Comparison of ENCODE assay signal across 8 cellular contexts in the genomic region with DNA sequence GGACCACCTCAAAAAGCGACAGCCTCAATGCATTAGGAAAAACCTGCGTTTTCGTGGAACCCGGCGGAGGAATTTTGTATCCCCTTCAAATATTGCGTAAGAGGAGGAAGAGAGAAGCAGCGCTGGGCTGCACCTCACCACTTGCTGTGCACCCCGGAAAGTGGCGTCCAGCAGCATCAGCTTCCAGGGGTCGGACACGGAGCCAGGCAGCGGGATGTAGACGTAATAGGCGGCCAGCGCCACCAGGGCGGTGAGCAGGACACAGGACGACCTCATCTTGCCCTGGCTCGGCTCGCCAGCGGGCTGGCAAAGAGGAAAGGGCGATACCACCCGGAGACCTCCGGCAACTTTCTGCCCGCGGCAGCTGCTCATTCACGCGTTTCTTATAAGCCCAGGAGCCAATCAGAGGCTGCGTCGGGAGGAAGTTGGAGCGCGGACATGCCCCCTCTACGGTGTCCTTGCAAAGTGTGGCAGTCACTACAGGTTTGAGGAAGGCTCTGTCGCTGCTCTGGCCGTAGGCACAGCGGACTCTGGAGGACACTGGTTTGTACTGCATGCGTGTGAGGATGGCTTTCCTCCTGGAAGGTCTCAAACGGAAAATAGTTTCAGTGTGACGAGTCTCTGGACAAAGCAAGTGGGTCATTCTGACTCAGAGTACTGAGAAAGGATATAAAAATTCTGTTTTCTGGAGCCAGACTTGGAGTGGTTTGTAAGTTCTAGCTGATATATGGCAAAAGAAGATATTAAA. TPM values are rescaled to one million over a fixed set of nuclear protein-coding genes. Genes with fewer than 3 reads are reported as not detected.
DNase-seq lines count a peak whose midpoint lies in the region; ATAC-seq and TF ChIP-seq lines count a peak whose summit lies in the region.

A gene with protein sequence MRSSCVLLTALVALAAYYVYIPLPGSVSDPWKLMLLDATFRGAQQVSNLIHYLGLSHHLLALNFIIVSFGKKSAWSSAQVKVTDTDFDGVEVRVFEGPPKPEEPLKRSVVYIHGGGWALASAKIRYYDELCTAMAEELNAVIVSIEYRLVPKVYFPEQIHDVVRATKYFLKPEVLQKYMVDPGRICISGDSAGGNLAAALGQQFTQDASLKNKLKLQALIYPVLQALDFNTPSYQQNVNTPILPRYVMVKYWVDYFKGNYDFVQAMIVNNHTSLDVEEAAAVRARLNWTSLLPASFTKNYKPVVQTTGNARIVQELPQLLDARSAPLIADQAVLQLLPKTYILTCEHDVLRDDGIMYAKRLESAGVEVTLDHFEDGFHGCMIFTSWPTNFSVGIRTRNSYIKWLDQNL (minus strand): TSS at position 359 of the 748 bp plus-strand sequence. CDS start 83 bp downstream, at position 276.

- intact Hi-C loops in activated T-helper 2 cell treated with anti-CD3 and anti-CD28 coated beads, Interferon-gamma antibody, Interleukin-2, Interleukin-4, amounts not matched to agents 10 μg/mL and 5 μg/mL and 100 μg/mL, durations not matched to agents 14 hours and 24 hours and 36 hours (cut with micrococcal nuclease): loop anchor here (1.0 to 2.0 kb wide), 4 partner anchors 26 to 188 kb away; a partner anchor contains a TSS
- intact Hi-C loops in natural killer cell (cut with micrococcal nuclease): loop anchor here (2.0 kb wide), 1 partner anchor 40 kb away; a partner anchor contains a TSS

- peak; percentile 97 to 98 (median 97) for ATAC-seq in natural killer cell
- ATAC-seq in stimulated activated naive CD8-positive, alpha-beta T cell treated with anti-CD3 and anti-CD28 coated beads, Interleukin-15, Interleukin-2, amounts not matched to agents 100 U/mL and 50 U/mL, for 24 hours: peak; percentile 99

- peaks cover 19% of the 10 kb centered on the region for H3K4me1 Mint-ChIP-seq in activated T-helper 2 cell treated with anti-CD3 and anti-CD28 coated beads, Interferon-gamma antibody, Interleukin-2, Interleukin-4, amounts not matched to agents 10 μg/mL and 5 μg/mL and 100 μg/mL, durations not matched to agents 14 hours and 24 hours and 36 hours (ENCODE audit: low read depth)
- peaks cover 28 to 30% of the 10 kb centered on the region in 2 donors for H3K4me1 Mint-ChIP-seq in natural killer cell

- H3K27me3 Mint-ChIP-seq in activated T-helper 2 cell treated with anti-CD3 and anti-CD28 coated beads, Interferon-gamma antibody, Interleukin-2, Interleukin-4, amounts not matched to agents 10 μg/mL and 5 μg/mL and 100 μg/mL, durations not matched to agents 14 hours and 24 hours and 36 hours (ENCODE audit: low read depth): peaks cover 5% of the 10 kb centered on the region
- no peaks in the 10 kb centered on the region for H3K27me3 Mint-ChIP-seq in natural killer cell (ENCODE audit: low read depth in 2 of 2)

- H3K36me3 Mint-ChIP-seq in activated T-helper 2 cell treated with anti-CD3 and anti-CD28 coated beads, Interferon-gamma antibody, Interleukin-2, Interleukin-4, amounts not matched to agents 10 μg/mL and 5 μg/mL and 100 μg/mL, durations not matched to agents 14 hours and 24 hours and 36 hours (ENCODE audit: low read depth): no peaks in the 10 kb centered on the region
- H3K36me3 Mint-ChIP-seq in natural killer cell: no peaks in the 10 kb centered on the region

- TF ChIP-seq CTCF in LNCAP (IDR thresholded peaks at IDR 0.05): peak; percentile 95
- TF ChIP-seq CTCF in natural killer cell (IDR thresholded peaks at IDR 0.05): peak; percentile 61

- H3K9me3 Mint-ChIP-seq in activated T-helper 2 cell treated with anti-CD3 and anti-CD28 coated beads, Interferon-gamma antibody, Interleukin-2, Interleukin-4, amounts not matched to agents 10 μg/mL and 5 μg/mL and 100 μg/mL, durations not matched to agents 14 hours and 24 hours and 36 hours: no peaks in the 10 kb centered on the region
- H3K9me3 Mint-ChIP-seq in natural killer cell: no peaks in the 10 kb centered on the region

- H3K4me3 Mint-ChIP-seq in activated T-helper 2 cell treated with anti-CD3 and anti-CD28 coated beads, Interferon-gamma antibody, Interleukin-2, Interleukin-4, amounts not matched to agents 10 μg/mL and 5 μg/mL and 100 μg/mL, durations not matched to agents 14 hours and 24 hours and 36 hours (ENCODE audit: low read depth): peak within 1 kb of the TSS; percentile 88
- H3K4me3 Mint-ChIP-seq in natural killer cell: peak within 1 kb of the TSS; percentile 96

- DNase-seq in ELF-1 (ENCODE audit: low read depth, low spot score) (peak; percentile 97), GOT3 (lab: John Stamatoyannopoulos, UW) (peak; percentile 93), RPMI8226 (peak; percentile 98), fibroblast of peridontal ligament (ENCODE audit: extremely low read depth) (peak; percentile 98), natural killer cell (peak; percentile 59)
- peak; percentile 72 for DNase-seq in activated T-helper 2 cell treated with anti-CD3 and anti-CD28 coated beads, Interferon-gamma antibody, Interleukin-2, Interleukin-4, amounts not matched to agents 10 μg/mL and 5 μg/mL and 100 μg/mL, durations not matched to agents 14 hours and 24 hours and 36 hours (ENCODE audit: low spot score)
- DNase-seq in stimulated activated naive CD8-positive, alpha-beta T cell treated with anti-CD3 and anti-CD28 coated beads, Interleukin-15, Interleukin-2, amounts not matched to agents 100 U/mL and 50 U/mL, for 24 hours: peak; percentile 78

- peak within 1 kb of the TSS; percentile 27 for H3K27ac Mint-ChIP-seq in activated T-helper 2 cell treated with anti-CD3 and anti-CD28 coated beads, Interferon-gamma antibody, Interleukin-2, Interleukin-4, amounts not matched to agents 10 μg/mL and 5 μg/mL and 100 μg/mL, durations not matched to agents 14 hours and 24 hours and 36 hours
- H3K27ac Mint-ChIP-seq in natural killer cell: peak within 1 kb of the TSS; percentile 66 to 89

RNA-seq across cellular contexts. Expression of the gene that starts here (rescaled TPM):
- total RNA-seq in activated T-helper 2 cell treated with anti-CD3 and anti-CD28 coated beads, Interferon-gamma antibody, Interleukin-2, Interleukin-4, amounts not matched to agents 10 μg/mL and 5 μg/mL and 100 μg/mL, durations not matched to agents 14 hours and 24 hours and 36 hours: 9.6 and 10.0 TPM in 2 replicates
- 1 to 10 TPM; 3.5 to 6.8 (median 5.3) TPM for total RNA-seq in natural killer cell

Comparison
In these comparisons a context has a peak if more than half of its experiments do, and no peak if none do; other contexts are left out.
1. Peak in every context shown above with its lines: DNase-seq and ATAC-seq.